36 cellular contexts compared by ENCODE assay signal in genomic region chr11:76051937-76052336, GRCh38.
"Had no signal": no experiment of that assay in that cellular context is flagged by ENCODE, and none has a peak within 500 bp of the region (broad histone marks: within the 10 kb centered on the region; RNA-seq: fewer than 3 reads in every experiment).

No MANE protein-coding gene starts in this region.

- ATAC-seq: activated CD8-positive, alpha-beta memory T cell treated with anti-CD3 and anti-CD28 coated beads, Interleukin-2, amount 10 ng/mL, durations not matched to agents 7 days and 5 days; activated T-cell treated with anti-CD3 and anti-CD28 coated beads, Interleukin-2, amount 50 U/mL, for 72 hours; activated T-helper 17 cell treated with anti-CD3 and anti-CD28 coated beads, Interleukin-2, amount 50 U/mL, for 72 hours; PC-3; SK-N-SH treated with all-trans-retinoic acid at 6 μM for 48 hours; T-cell; T-helper 17 cell had no signal

- H3K27me3 Mint-ChIP-seq: activated CD4-positive, alpha-beta memory T cell treated with anti-CD3 and anti-CD28 coated beads, Interleukin-2, amount 10 ng/mL, durations not matched to agents 7 days and 5 days; activated CD8-positive, alpha-beta memory T cell treated with anti-CD3 and anti-CD28 coated beads, Interleukin-2, amount 10 ng/mL, durations not matched to agents 7 days and 5 days; activated naive CD8-positive, alpha-beta T cell treated with anti-CD3 and anti-CD28 coated beads for 36 hours; activated T-helper 17 cell treated with anti-CD3 and anti-CD28 coated beads, Interleukin-2, amount 50 U/mL, for 72 hours; T-cell; T-helper 17 cell had no signal

- DNase-seq: activated CD4-positive, alpha-beta memory T cell treated with anti-CD3 and anti-CD28 coated beads, Interleukin-2, amount 10 ng/mL, durations not matched to agents 7 days and 5 days; activated CD4-positive, alpha-beta T cell treated with anti-CD3 and anti-CD28 coated beads for 1 hour; activated CD4-positive, alpha-beta T cell treated with anti-CD3 and anti-CD28 coated beads for 48 hours; activated CD4-positive, CD25-positive, alpha-beta regulatory T cell; activated CD8-positive, alpha-beta memory T cell treated with anti-CD3 and anti-CD28 coated beads for 24 hours; activated CD8-positive, alpha-beta memory T cell treated with anti-CD3 and anti-CD28 coated beads, Interleukin-2, amount 10 ng/mL, durations not matched to agents 7 days and 5 days; activated effector memory CD4-positive, alpha-beta T cell treated with anti-CD3 and anti-CD28 coated beads, Interleukin-2, amount 50 U/mL, for 16 hours; activated naive CD4-positive, alpha-beta T cell; activated naive CD4-positive, alpha-beta T cell treated with anti-CD3 and anti-CD28 coated beads, Interleukin-2, amount 50 U/mL, for 16 hours; activated naive CD8-positive, alpha-beta T cell treated with anti-CD3 and anti-CD28 coated beads for 36 hours; activated T-cell treated with anti-CD3 and anti-CD28 coated beads, Interleukin-2, amount 50 U/mL, for 1 hour; activated T-cell treated with anti-CD3 and anti-CD28 coated beads, Interleukin-2, amount 50 U/mL, for 72 hours; amniotic stem cell; aorta; brain microvascular endothelial cell; MM.1S; MV-4-11; NCI-H1092; NCI-H1436 treated with DMSO at 0.1 percent for 48 hours; NCI-H1694 treated with DMSO at 0.1 percent for 48 hours; NCI-H2029; NCI-H510A; NCI-H526; NCI-H748 treated with DMSO at 0.1 percent for 48 hours; NK-92 treated with Interleukin-12 subunit alpha and Interleukin-12 subunit beta, amount 100 ng/mL, for 24 hours; PC-3; Peyer's patch; RPMI8226; SIG-M5; T-cell; T-helper 17 cell; T-helper 9 cell had no signal

- H3K27ac ChIP-seq: brain microvascular endothelial cell, KMS-11, Peyer's patch, VCaP had no signal

- H3K27ac Mint-ChIP-seq: activated CD4-positive, alpha-beta memory T cell treated with anti-CD3 and anti-CD28 coated beads, Interleukin-2, amount 10 ng/mL, durations not matched to agents 7 days and 5 days; activated CD8-positive, alpha-beta memory T cell treated with anti-CD3 and anti-CD28 coated beads, Interleukin-2, amount 10 ng/mL, durations not matched to agents 7 days and 5 days; activated naive CD8-positive, alpha-beta T cell treated with anti-CD3 and anti-CD28 coated beads for 36 hours; activated T-cell treated with anti-CD3 and anti-CD28 coated beads, Interleukin-2, amount 50 U/mL, for 72 hours; activated T-helper 17 cell treated with anti-CD3 and anti-CD28 coated beads, Interleukin-2, amount 50 U/mL, for 72 hours; T-cell; T-helper 17 cell had no signal

- H3K4me3 ChIP-seq: Peyer's patch had no signal

- H3K9me3 Mint-ChIP-seq: activated T-helper 17 cell treated with anti-CD3 and anti-CD28 coated beads, Interleukin-2, amount 50 U/mL, for 72 hours had no signal

- H3K4me1 Mint-ChIP-seq: activated CD4-positive, alpha-beta memory T cell treated with anti-CD3 and anti-CD28 coated beads, Interleukin-2, amount 10 ng/mL, durations not matched to agents 7 days and 5 days; activated CD8-positive, alpha-beta memory T cell treated with anti-CD3 and anti-CD28 coated beads, Interleukin-2, amount 10 ng/mL, durations not matched to agents 7 days and 5 days; activated naive CD8-positive, alpha-beta T cell treated with anti-CD3 and anti-CD28 coated beads for 36 hours had no signal

- H3K4me3 Mint-ChIP-seq: activated CD4-positive, alpha-beta memory T cell treated with anti-CD3 and anti-CD28 coated beads, Interleukin-2, amount 10 ng/mL, durations not matched to agents 7 days and 5 days; activated CD8-positive, alpha-beta memory T cell treated with anti-CD3 and anti-CD28 coated beads, Interleukin-2, amount 10 ng/mL, durations not matched to agents 7 days and 5 days; activated naive CD8-positive, alpha-beta T cell treated with anti-CD3 and anti-CD28 coated beads for 36 hours; activated T-cell treated with anti-CD3 and anti-CD28 coated beads, Interleukin-2, amount 50 U/mL, for 72 hours; activated T-helper 17 cell treated with anti-CD3 and anti-CD28 coated beads, Interleukin-2, amount 50 U/mL, for 72 hours; T-cell; T-helper 17 cell had no signal
